In the genomic region with DNA sequence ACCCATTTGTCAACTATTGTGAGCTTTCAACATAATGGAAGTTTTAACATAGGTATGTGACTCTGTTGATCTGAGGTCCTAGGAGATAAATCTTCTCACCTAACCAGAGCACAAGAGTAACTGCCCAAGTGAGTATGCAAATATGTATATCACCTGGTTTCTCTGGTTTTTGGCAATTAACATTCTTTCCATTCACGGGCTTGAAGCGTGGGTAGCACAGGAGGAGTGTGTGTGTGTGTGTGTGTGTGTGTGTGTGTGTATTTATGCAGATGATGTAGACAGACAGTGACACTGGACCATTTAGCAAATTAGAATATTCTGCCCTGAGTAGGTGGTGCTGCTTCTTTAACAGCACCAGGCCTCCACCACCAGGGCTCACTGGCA, we compare ENCODE assay signal across 20 cellular contexts. TPM values are rescaled to one million over a fixed set of nuclear protein-coding genes. Genes with fewer than 3 reads are reported as not detected.
DNase-seq lines count a peak whose midpoint lies in the region; ATAC-seq and TF ChIP-seq lines count a peak whose summit lies in the region.
"Had no signal": no experiment of that assay in that cellular context is flagged by ENCODE, and none has a peak within 500 bp of the region (broad histone marks: within the 10 kb centered on the region; RNA-seq: fewer than 3 reads in every experiment).

No MANE protein-coding gene starts in this region.

- DNase-seq in SW480 (ENCODE audit: low spot score) (peak; percentile 31), mucosa of descending colon (no peak), GM19238 (ENCODE audit: insufficient read length, low spot score) (no peak), Caco-2 (no peak), SHP77 treated with DMSO at 0.1 percent for 48 hours (lab: John Stamatoyannopoulos, UW) (no peak)
- DNase-seq in CD4-positive, alpha-beta memory T cell: no peak
- DNase-seq: activated CD4-positive, alpha-beta memory T cell treated with anti-CD3 and anti-CD28 coated beads for 36 hours; activated CD4-positive, CD25-positive, alpha-beta regulatory T cell; activated effector memory CD4-positive, alpha-beta T cell treated with Interleukin-2 at 50 U/mL for 16 hours; effector CD4-positive, alpha-beta T cell; EL; KBM-7; NCI-H187 treated with DMSO at 0.1 percent for 48 hours had no signal

- no peaks in the 10 kb centered on the region for H3K27me3 ChIP-seq in CD4-positive, alpha-beta memory T cell (ENCODE audit: insufficient read depth, low read length)
- no peaks in the 10 kb centered on the region for H3K27me3 ChIP-seq in Caco-2 (replicated peaks; ENCODE audit: control insufficient read depth, insufficient read depth, low read length)
- H3K27me3 ChIP-seq: foreskin keratinocyte, testis had no signal

- H3K27me3 Mint-ChIP-seq in CD4-positive, alpha-beta memory T cell: peaks cover 0 to 2% of the 10 kb centered on the region in 2 donors
- peaks cover 6% of the 10 kb centered on the region for H3K27me3 Mint-ChIP-seq in Caco-2 (ENCODE audit: insufficient read depth, unreplicated experiment)

- no peak overlapping the region for H3K4me3 Mint-ChIP-seq in CD4-positive, alpha-beta memory T cell
- H3K4me3 Mint-ChIP-seq in Caco-2 (ENCODE audit: unreplicated experiment): no peak overlapping the region
- H3K4me3 Mint-ChIP-seq: activated CD4-positive, alpha-beta memory T cell treated with anti-CD3 and anti-CD28 coated beads for 36 hours had no signal

- no peak overlapping the region for H3K4me3 ChIP-seq in mucosa of descending colon
- H3K4me3 ChIP-seq in CD4-positive, alpha-beta memory T cell (ENCODE audit: low read length in 2 of 2): no peak overlapping the region
- no peak overlapping the region for H3K4me3 ChIP-seq in Caco-2 (ENCODE audit: low read depth, low read length)
- H3K4me3 ChIP-seq: testis had no signal

- peak; percentile 49 for ATAC-seq in GM18909 (IDR thresholded peaks at IDR 0.05; ENCODE audit: poor library complexity, unreplicated experiment)
- ATAC-seq in HG02885 (IDR thresholded peaks at IDR 0.05; ENCODE audit: poor library complexity, unreplicated experiment): peak; percentile 54
- ATAC-seq in mucosa of descending colon: peak; percentile 10
- ATAC-seq: HCT116 had no signal

- no TSS peak for BruUV-seq in Caco-2 (replicated peaks; lab: Mats Ljungman, UMichigan)

- H3K27ac Mint-ChIP-seq in CD4-positive, alpha-beta memory T cell: no peak overlapping the region
- H3K27ac Mint-ChIP-seq in Caco-2 (ENCODE audit: unreplicated experiment): no peak overlapping the region
- H3K27ac Mint-ChIP-seq: activated CD4-positive, alpha-beta memory T cell treated with anti-CD3 and anti-CD28 coated beads for 36 hours; progenitor cell of endocrine pancreas had no signal

- no peaks in the 10 kb centered on the region for H3K4me1 ChIP-seq in mucosa of descending colon (ENCODE audit: low read depth)
- H3K4me1 ChIP-seq in CD4-positive, alpha-beta memory T cell (ENCODE audit: insufficient read depth, low read length): no peaks in the 10 kb centered on the region
- no peaks in the 10 kb centered on the region for H3K4me1 ChIP-seq in Caco-2
- H3K4me1 ChIP-seq: foreskin keratinocyte had no signal

- peaks cover 0 to 2% (median 0%) of the 10 kb centered on the region in 8 donors for H3K9me3 Mint-ChIP-seq in CD4-positive, alpha-beta memory T cell
- H3K9me3 Mint-ChIP-seq in Caco-2 (ENCODE audit: unreplicated experiment): no peaks in the 10 kb centered on the region
- H3K9me3 Mint-ChIP-seq: activated CD4-positive, alpha-beta memory T cell treated with anti-CD3 and anti-CD28 coated beads for 36 hours had no signal

- CTCF ChIA-PET in CD4-positive, alpha-beta memory T cell (lab: Charles Lee; ENCODE audit: partially characterized antibody): no interaction called here
- CTCF ChIA-PET in Caco-2 (lab: Charles Lee): no interaction called here

- intact Hi-C loops in mucosa of descending colon (cut with DNase I, micrococcal nuclease) (no loop called here), Caco-2 (cut with micrococcal nuclease; ENCODE audit: unreplicated experiment) (no loop called here)
- intact Hi-C loops in CD4-positive, alpha-beta memory T cell (cut with micrococcal nuclease): no loop called here

- no peak for TF ChIP-seq CTCF in mucosa of descending colon (IDR thresholded peaks at IDR 0.05)
- TF ChIP-seq CTCF in Caco-2 (IDR thresholded peaks at IDR 0.05; ENCODE audit: insufficient read depth in 1 of 2, low read depth in 1 of 2, low read length in 1 of 2, severe bottlenecking in 1 of 2, unreplicated experiment in 1 of 2): no peak

- POLR2A ChIA-PET in CD4-positive, alpha-beta memory T cell (lab: Charles Lee; ENCODE audit: partially characterized antibody): no interaction called here
- POLR2A ChIA-PET in Caco-2 (lab: Charles Lee): no interaction called here

- H3K27ac ChIP-seq in CD4-positive, alpha-beta memory T cell (ENCODE audit: low read depth, low read length): no peak overlapping the region
- H3K27ac ChIP-seq: C4-2B, foreskin keratinocyte, testis had no signal

- H3K9me3 ChIP-seq in mucosa of descending colon (no peaks in the 10 kb centered on the region), Caco-2 (no peaks in the 10 kb centered on the region)
- H3K9me3 ChIP-seq in CD4-positive, alpha-beta memory T cell (ENCODE audit: control insufficient read depth in 1 of 2, low read length in 2 of 2): no peaks in the 10 kb centered on the region
- H3K9me3 ChIP-seq: testis had no signal

- H3K36me3 Mint-ChIP-seq in CD4-positive, alpha-beta memory T cell: no peaks in the 10 kb centered on the region
- peaks cover 6% of the 10 kb centered on the region for H3K36me3 Mint-ChIP-seq in Caco-2 (ENCODE audit: insufficient read depth, unreplicated experiment)
- H3K36me3 Mint-ChIP-seq: activated CD4-positive, alpha-beta memory T cell treated with anti-CD3 and anti-CD28 coated beads for 36 hours had no signal

- no peaks in the 10 kb centered on the region for H3K36me3 ChIP-seq in mucosa of descending colon (ENCODE audit: low read depth)
- H3K36me3 ChIP-seq in CD4-positive, alpha-beta memory T cell (ENCODE audit: insufficient read depth, low read length): no peaks in the 10 kb centered on the region
- H3K36me3 ChIP-seq in Caco-2 (ENCODE audit: control insufficient read depth, insufficient read depth, low read length): no peaks in the 10 kb centered on the region

- H3K4me1 Mint-ChIP-seq in CD4-positive, alpha-beta memory T cell: no peaks in the 10 kb centered on the region
- peaks cover 5% of the 10 kb centered on the region for H3K4me1 Mint-ChIP-seq in Caco-2 (ENCODE audit: low read depth, unreplicated experiment)

RNA-seq across cellular contexts. Expression of gene EPHB1, which starts 15.0 kb away (rescaled TPM):
- 1 to 10 TPM in 1 of 3 donors, under 1 TPM in 2; 0.31 to 6.9 (median 0.64) TPM for total RNA-seq in mucosa of descending colon
- total RNA-seq in CD4-positive, alpha-beta memory T cell: under 1 TPM in 1 of 2 experiments, not detected in 1; 0.69 TPM
- polyA plus RNA-seq in CD4-positive, alpha-beta memory T cell: under 1 TPM; 0.30 to 0.43 TPM
- 2.3 and 4.6 TPM in 2 replicates for total RNA-seq in Caco-2 (2022)
